Comparison of ENCODE assay signal across 18 cellular contexts in genomic region chr9:113502427-113503008, GRCh38. TPM values are rescaled to one million over a fixed set of nuclear protein-coding genes. Genes with fewer than 3 reads are reported as not detected.
DNase-seq lines count a peak whose midpoint lies in the region; ATAC-seq, FAIRE-seq and TF ChIP-seq lines count a peak whose summit lies in the region.
"Had no signal": no experiment of that assay in that cellular context is flagged by ENCODE, and none has a peak within 500 bp of the region (broad histone marks: within the 10 kb centered on the region; RNA-seq: fewer than 3 reads in every experiment).

No MANE protein-coding gene starts in this region.

- H3K27ac ChIP-seq in OCI-LY7 (ENCODE audit: low read depth, low read length, poor library complexity, severe bottlenecking) (no peak overlapping the region), H1 (ENCODE audit: low read depth, low read length) (no peak overlapping the region), mesendoderm (ENCODE audit: low read depth, low read length) (no peak overlapping the region), subcutaneous abdominal adipose tissue (ENCODE audit: low read depth, low read length) (peak overlapping the region; percentile 81)
- H3K27ac ChIP-seq: BLaER1 treated with 17β-estradiol and CSF1 and Interleukin-3, amounts not matched to agents 10 nM and 100 nM; epithelial cell of prostate; hepatocyte; pancreas had no signal

- H3K4ac ChIP-seq in H1 (replicated peaks; ENCODE audit: insufficient read length, low read depth, low read length) (no peak overlapping the region), mesendoderm (ENCODE audit: low read depth, low read length) (no peak overlapping the region)

- H3K18ac ChIP-seq in H1 (ENCODE audit: extremely low read depth, low read length) (0 out of 2 replicates have a peak overlapping the region, but pooled peaks have one; percentile 4), mesendoderm (ENCODE audit: low read length) (no peak overlapping the region)

- H3K56ac ChIP-seq in H1 (replicated peaks; ENCODE audit: insufficient read length, low read depth, low read length) (no peak overlapping the region), mesendoderm (ENCODE audit: low read length) (peak overlapping the region; percentile 5)

- TF ChIP-seq RAD21 in H1 (IDR thresholded peaks at IDR 0.05 in 1 of 2, conservative IDR thresholded peaks at IDR 0.05 in 1 of 2; ENCODE audit: low read depth in 2 of 2, low read length in 2 of 2) = no peak

- BruUV-seq in OCI-LY7 (replicated peaks; lab: Mats Ljungman, UMichigan) = no TSS peak

- no peak overlapping the region; the same call in 1 of the 2 replicates for H2BK12ac ChIP-seq in H1 (ENCODE audit: low read depth, low read length)

- no peak for TF ChIP-seq CTCF in OCI-LY7 (conservative IDR thresholded peaks at IDR 0.05; ENCODE audit: low read length)
- TF ChIP-seq CTCF in H1 (IDR thresholded peaks at IDR 0.05; ENCODE audit: control extremely low read depth in 1 of 3, insufficient read depth in 1 of 3, low read depth in 1 of 3, low read length in 3 of 3) = no peak

- H3K27me3 ChIP-seq in H1 (replicated peaks in 1 of 4; ENCODE audit: control insufficient read depth in 3 of 4, extremely low read depth in 1 of 4, insufficient read depth in 3 of 4, low read length in 3 of 4) (no peaks in the 10 kb centered on the region; a peak in 2 of 7 replicates), mesendoderm (ENCODE audit: insufficient read depth, low read length, poor library complexity) (no peaks in the 10 kb centered on the region), subcutaneous abdominal adipose tissue (ENCODE audit: control insufficient read depth in 5 of 5, insufficient read depth in 4 of 5, low read length in 5 of 5) (no peaks in the 10 kb centered on the region)
- H3K27me3 ChIP-seq: BLaER1 treated with 17β-estradiol and CSF1 and Interleukin-3, amounts not matched to agents 10 nM and 100 nM; hepatocyte; pancreas had no signal

- no peaks in the 10 kb centered on the region for H3K9me2 ChIP-seq in OCI-LY7 (ENCODE audit: insufficient read depth, low read length)

- H3K23me2 ChIP-seq in H1 (ENCODE audit: low read depth, low read length) = no peaks in the 10 kb centered on the region

- H3K14ac ChIP-seq in H1 (ENCODE audit: insufficient read length) = no peak overlapping the region

- no peak overlapping the region for H3K9ac ChIP-seq in H1 (replicated peaks in 1 of 4; ENCODE audit: extremely low read depth in 1 of 4, low read depth in 3 of 4, low read length in 3 of 4)
- H3K9ac ChIP-seq in mesendoderm (ENCODE audit: low read length) = no peak overlapping the region
- peak overlapping the region in 4 of 5 donors; percentile 48 to 91 (median 66) for H3K9ac ChIP-seq in subcutaneous abdominal adipose tissue (ENCODE audit: low read length in 5 of 5)
- H3K9ac ChIP-seq: BLaER1 treated with 17β-estradiol and CSF1 and Interleukin-3, amounts not matched to agents 10 nM and 100 nM had no signal

- POLR2A ChIA-PET in OCI-LY7 (lab: Charles Lee) (interaction anchor here (1.6 kb wide), 1 partner anchor 9 kb away, joined by 3 read pairs; no protein-coding TSS in a partner anchor), H1 (lab: Charles Lee; ENCODE audit: partially characterized antibody) (no interaction called here)

- CTCF ChIA-PET in OCI-LY7 (lab: Charles Lee; ENCODE audit: unreplicated experiment) (no interaction called here), H1 (lab: Charles Lee; ENCODE audit: partially characterized antibody) (interaction anchor here (1.0 to 5.8 kb wide), 6 partner anchors 9 to 153 kb away, joined by 3 to 27 read pairs (median 4); no protein-coding TSS in a partner anchor)

- intact Hi-C loops in OCI-LY7 (cut with micrococcal nuclease; ENCODE audit: unreplicated experiment) = no loop called here

- no peak for FAIRE-seq in H1 (lab: Jason Lieb, UNC)
- FAIRE-seq: bronchial epithelial cell, K562, pancreas had no signal

- H4K20me1 ChIP-seq in OCI-LY7 (ENCODE audit: insufficient read depth, low read length) (no peaks in the 10 kb centered on the region), H1 (replicated peaks in 1 of 2; ENCODE audit: control insufficient read depth in 1 of 2, insufficient read depth in 2 of 2, low read length in 2 of 2) (no peaks in the 10 kb centered on the region)
- H4K20me1 ChIP-seq: BLaER1 treated with 17β-estradiol and CSF1 and Interleukin-3, amounts not matched to agents 10 nM and 100 nM had no signal

- H3K4me1 ChIP-seq in OCI-LY7 (ENCODE audit: insufficient read depth, low read length, poor library complexity, severe bottlenecking) (peaks cover 11% of the 10 kb centered on the region), H1 (replicated peaks in 1 of 4; ENCODE audit: control insufficient read depth in 3 of 4, insufficient read depth in 4 of 4, low read length in 3 of 4) (peaks cover 14 to 29% (median 18%) of the 10 kb centered on the region in 4 experiments), mesendoderm (ENCODE audit: control insufficient read depth, low read depth, low read length) (peaks cover 5% of the 10 kb centered on the region), subcutaneous abdominal adipose tissue (ENCODE audit: control insufficient read depth in 5 of 5, insufficient read depth in 5 of 5, low read length in 5 of 5) (peaks cover 2 to 57% (median 22%) of the 10 kb centered on the region in 5 donors)
- H3K4me1 ChIP-seq: pancreas had no signal

- no peak overlapping the region for H3K4me2 ChIP-seq in OCI-LY7 (ENCODE audit: low read length)
- peak overlapping the region; percentile 15 to 42; a peak in 2 of 4 replicates for H3K4me2 ChIP-seq in H1 (ENCODE audit: insufficient read depth in 1 of 2, low read depth in 2 of 2, low read length in 2 of 2)
- H3K4me2 ChIP-seq in mesendoderm (ENCODE audit: low read length) = no peak overlapping the region
- H3K4me2 ChIP-seq: hepatocyte had no signal

- DNase-seq in OCI-LY7 (ENCODE audit: low spot score) = no peak
- no peak for DNase-seq in H1 (ENCODE audit: low read depth in 1 of 2, low spot score in 2 of 2)
- no peak for DNase-seq in mesendoderm
- no peak for DNase-seq in NCI-H2171 (lab: John Stamatoyannopoulos, UW)
- no peak for DNase-seq in NCI-H2171 treated with DMSO at 0.1 percent for 48 hours (lab: John Stamatoyannopoulos, UW)
- DNase-seq: DND-41, mammary epithelial cell, NCI-H1417 treated with DMSO at 0.1 percent for 48 hours, NCI-H69, T-helper 2 cell had no signal

- H3K9me3 ChIP-seq in OCI-LY7 (ENCODE audit: low read length) (no peaks in the 10 kb centered on the region), H1 (ENCODE audit: insufficient read depth in 2 of 2, low read depth in 1 of 2, low read length in 1 of 2) (no peaks in the 10 kb centered on the region), subcutaneous abdominal adipose tissue (ENCODE audit: control insufficient read depth in 5 of 5, low read length in 5 of 5) (no peaks in the 10 kb centered on the region)
- H3K9me3 ChIP-seq: BLaER1 treated with 17β-estradiol and CSF1 and Interleukin-3, amounts not matched to agents 10 nM and 100 nM; pancreas had no signal

- no peaks in the 10 kb centered on the region for H3K79me2 ChIP-seq in OCI-LY7 (ENCODE audit: insufficient read depth, low read depth, low read length)
- H3K79me2 ChIP-seq in H1 (ENCODE audit: control insufficient read depth in 1 of 2, insufficient read depth in 2 of 2, low read length in 2 of 2) = no peaks in the 10 kb centered on the region
- no peaks in the 10 kb centered on the region for H3K79me2 ChIP-seq in mesendoderm (ENCODE audit: control insufficient read depth, insufficient read depth, low read length)
- H3K79me2 ChIP-seq: hepatocyte had no signal

- H4K5ac ChIP-seq in H1 (ENCODE audit: insufficient read length, low read depth, low read length) (no peak overlapping the region), mesendoderm (ENCODE audit: low read length) (no peak overlapping the region)

- no peak for TF ChIP-seq POLR2A in H1 (IDR thresholded peaks at IDR 0.05; ENCODE audit: control extremely low read depth in 1 of 2, low read depth in 2 of 2, low read length in 2 of 2)

- ATAC-seq in HG02678 (IDR thresholded peaks at IDR 0.05; ENCODE audit: unreplicated experiment) = no peak
- ATAC-seq: pancreas had no signal

- H2AK5ac ChIP-seq in H1 (ENCODE audit: low read depth, low read length) (no peak overlapping the region), mesendoderm (ENCODE audit: low read length) (no peak overlapping the region)

- no peak overlapping the region for H3K23ac ChIP-seq in H1 (ENCODE audit: insufficient read length)
- H3K23ac ChIP-seq in mesendoderm (ENCODE audit: low read length) = no peak overlapping the region

- H2BK120ac ChIP-seq in H1 (replicated peaks; ENCODE audit: low read depth, low read length) (peak overlapping the region; percentile 24), mesendoderm (ENCODE audit: low read depth, low read length) (no peak overlapping the region)

- no peak for TF ChIP-seq EP300 in H1 (IDR thresholded peaks at IDR 0.05; ENCODE audit: borderline replicate concordance in 1 of 2, low read depth in 2 of 2, low read length in 2 of 2)

- H4K91ac ChIP-seq in H1 (replicated peaks; ENCODE audit: insufficient read length, low read length) = no peak overlapping the region

- no peak overlapping the region for H3K4me3 ChIP-seq in OCI-LY7 (ENCODE audit: low read depth, low read length, poor library complexity, severe bottlenecking)
- peak overlapping the region in 1 of 4 experiments; percentile 45; a peak in 1 of 8 replicates for H3K4me3 ChIP-seq in H1 (ENCODE audit: extremely low read depth in 1 of 4, insufficient read depth in 2 of 4, low read depth in 3 of 4, low read length in 4 of 4)
- no peak overlapping the region for H3K4me3 ChIP-seq in mesendoderm (ENCODE audit: low read length)
- peak overlapping the region in 4 of 5 donors; percentile 52 to 81 (median 72) for H3K4me3 ChIP-seq in subcutaneous abdominal adipose tissue (ENCODE audit: low read depth in 1 of 5, low read length in 5 of 5)
- H3K4me3 ChIP-seq: BLaER1 treated with 17β-estradiol and CSF1 and Interleukin-3, amounts not matched to agents 10 nM and 100 nM; hepatocyte; K562 had no signal

- H2BK20ac ChIP-seq in H1 (ENCODE audit: low read length) = no peak overlapping the region

- H2AFZ ChIP-seq in OCI-LY7 (ENCODE audit: low read length) = peak overlapping the region; percentile 17; the same call in 1 of the 2 replicates
- no peak overlapping the region for H2AFZ ChIP-seq in H1 (ENCODE audit: low read length)
- H2AFZ ChIP-seq: hepatocyte had no signal

- H2BK15ac ChIP-seq in H1 (ENCODE audit: low read length) (no peak overlapping the region), mesendoderm (replicated peaks; ENCODE audit: low read depth) (no peak overlapping the region)

- 89% methylated on average over 4 of the region's 4 CpGs; no CpG with 5 or more reads in 1 of the 2 experiments for WGBS in H1 (ENCODE audit: extremely low coverage in 1 of 2, insufficient coverage in 1 of 2, insufficient read length in 1 of 2, insufficient replicate concordance in 2 of 2, low coverage in 1 of 2, low lambda C conversion rate in 2 of 2, missing lambda C conversion rate in 1 of 2), 2 experiments
- WGBS in mesendoderm (ENCODE audit: extremely low coverage, insufficient coverage, low lambda C conversion rate) = no CpG with 5 or more reads among the region's 4 CpGs

- H3K36me3 ChIP-seq in OCI-LY7 (ENCODE audit: insufficient read depth, low read length) = no peaks in the 10 kb centered on the region
- H3K36me3 ChIP-seq in H1 (ENCODE audit: control insufficient read depth in 2 of 4, insufficient read depth in 4 of 4, low read length in 3 of 4) = no peaks in the 10 kb centered on the region
- no peaks in the 10 kb centered on the region for H3K36me3 ChIP-seq in mesendoderm (ENCODE audit: control insufficient read depth, insufficient read depth, low read length)
- H3K36me3 ChIP-seq in subcutaneous abdominal adipose tissue (ENCODE audit: control insufficient read depth in 5 of 5, insufficient read depth in 5 of 5, low read length in 5 of 5) = peaks cover 0 to 6% (median 2%) of the 10 kb centered on the region in 5 donors
- H3K36me3 ChIP-seq: BLaER1 treated with 17β-estradiol and CSF1 and Interleukin-3, amounts not matched to agents 10 nM and 100 nM had no signal

- no peak overlapping the region for H4K8ac ChIP-seq in H1 (ENCODE audit: extremely low read depth, insufficient read depth, low read length)
- H4K8ac ChIP-seq in mesendoderm (ENCODE audit: low read depth, low read length) = no peak overlapping the region

- 0 out of 2 replicates have a peak, but pooled peaks cover 2% of the 10 kb centered on the region for H3K79me1 ChIP-seq in H1 (ENCODE audit: low read depth, low read length)
- H3K79me1 ChIP-seq in mesendoderm (ENCODE audit: low read length) = no peaks in the 10 kb centered on the region

- H2BK5ac ChIP-seq in H1 (ENCODE audit: low read depth, low read length) (no peak overlapping the region), mesendoderm (ENCODE audit: low read length) (no peak overlapping the region)

RNA-seq across cellular contexts. Expression of gene RGS3, which starts 39.0 kb away (rescaled TPM):
- total RNA-seq in OCI-LY7 (2014; rRNA removed; shearing (Covaris generic)) = 11.7 and 22.8 TPM in 2 replicates
- 22.5 and 32.9 TPM in 2 replicates for total RNA-seq in OCI-LY7 (2022)
- 18.2 TPM in 2 replicates for total RNA-seq in H1 (2021; fragmentation: NEBNext Ultra II Directional; extraction: Animal tissue kit (Norgen Biotek cat#: 25700))
- 12.6 and 15.1 TPM in 2 replicates for polyA plus RNA-seq in H1 (2011; rRNA removed)
- polyA plus RNA-seq in H1 (2011; cell fraction: cytosol; rRNA removed) = 19.4 TPM
- 23.9 TPM for polyA plus RNA-seq in H1 (2011; cell fraction: nucleus; rRNA removed)
- 17.7 to 20.9 TPM (median 18.5 TPM) in 4 replicates for polyA plus RNA-seq in H1 (2012, experiment 1 of 2)
- polyA plus RNA-seq in H1 (2012, experiment 2 of 2) = 19.6 TPM
- 11.8 TPM for polyA plus RNA-seq in H1 (2013, experiment 1 of 2)
- 13.7 TPM for polyA plus RNA-seq in H1 (2013, experiment 2 of 2)
- polyA minus RNA-seq in H1 (2011; rRNA and poly(A)+ RNA removed) = 21.1 and 22.2 TPM in 2 replicates
- 13.9 TPM for polyA minus RNA-seq in H1 (2011; cell fraction: cytosol; rRNA and poly(A)+ RNA removed)
- 42.0 TPM for polyA minus RNA-seq in H1 (2011; cell fraction: nucleus; rRNA and poly(A)+ RNA removed)
- polyA plus RNA-seq in mesendoderm (2013, experiment 1 of 2) = 13.4 TPM
- 13.5 TPM for polyA plus RNA-seq in mesendoderm (2013, experiment 2 of 2)

Comparison
In these comparisons a context has a peak if more than half of its experiments do, and no peak if none do; other contexts are left out.
1. H3K4me2 ChIP-seq: peak in H1 (2 of 2); none in OCI-LY7 (single experiment) and mesendoderm (single experiment).
2. H3K4me3 ChIP-seq: peak in subcutaneous abdominal adipose tissue (4 of 5); none in OCI-LY7 (single experiment) and mesendoderm (single experiment).
3. H3K9ac ChIP-seq: peak in subcutaneous abdominal adipose tissue (4 of 5); none in H1 (0 of 4) and mesendoderm (single experiment).